In genomic region chr10:71729023-71729649, GRCh38 we compare ENCODE assay signal across 9 cellular contexts. TPM values are rescaled to one million over a fixed set of nuclear protein-coding genes. Genes with fewer than 3 reads are reported as not detected.
A peak's percentile ranks its signal among the peaks of the same experiment; 100 is the strongest.
DNase-seq lines count a peak whose midpoint lies in the region; ATAC-seq and TF ChIP-seq lines count a peak whose summit lies in the region.
"Had no signal": no experiment of that assay in that cellular context is flagged by ENCODE, and none has a peak within 500 bp of the region (broad histone marks: within the 10 kb centered on the region; RNA-seq: fewer than 3 reads in every experiment).

No MANE protein-coding gene starts in this region.

- no peaks in the 10 kb centered on the region for H3K27me3 ChIP-seq in upper lobe of right lung

- H3K27me3 Mint-ChIP-seq in activated CD8-positive, alpha-beta memory T cell treated with anti-CD3 and anti-CD28 coated beads, Interleukin-2, amount 10 ng/mL, durations not matched to agents 7 days and 5 days: no peaks in the 10 kb centered on the region
- H3K27me3 Mint-ChIP-seq in activated T-helper 1 cell treated with anti-CD3 and anti-CD28 coated beads, Interleukin-12 subunit alpha, Interleukin-12 subunit beta, Interleukin-2, Interleukin-4 antibody, amounts not matched to agents 30 ng/mL and 10 ng/mL and 1 ng/mL, durations not matched to agents 14 hours and 24 hours and 36 hours (ENCODE audit: insufficient read depth): no peaks in the 10 kb centered on the region

- intact Hi-C loops in activated T-helper 1 cell treated with anti-CD3 and anti-CD28 coated beads, Interleukin-12 subunit alpha, Interleukin-12 subunit beta, Interleukin-2, Interleukin-4 antibody, amounts not matched to agents 30 ng/mL and 10 ng/mL and 1 ng/mL, durations not matched to agents 14 hours and 24 hours and 36 hours (cut with micrococcal nuclease): loop anchor here (10.0 kb wide), 1 partner anchor 356 kb away; the partner anchor contains the start of gene SPOCK2
- intact Hi-C loops in upper lobe of right lung (cut with DNase I): no loop called here

- no peak overlapping the region for H3K4me3 Mint-ChIP-seq in activated CD8-positive, alpha-beta memory T cell treated with anti-CD3 and anti-CD28 coated beads, Interleukin-2, amount 10 ng/mL, durations not matched to agents 7 days and 5 days
- no peak overlapping the region for H3K4me3 Mint-ChIP-seq in activated T-helper 1 cell treated with anti-CD3 and anti-CD28 coated beads, Interleukin-12 subunit alpha, Interleukin-12 subunit beta, Interleukin-2, Interleukin-4 antibody, amounts not matched to agents 30 ng/mL and 10 ng/mL and 1 ng/mL, durations not matched to agents 14 hours and 24 hours and 36 hours

- no peaks in the 10 kb centered on the region for H3K36me3 ChIP-seq in upper lobe of right lung

- H3K9me3 Mint-ChIP-seq in activated CD8-positive, alpha-beta memory T cell treated with anti-CD3 and anti-CD28 coated beads, Interleukin-2, amount 10 ng/mL, durations not matched to agents 7 days and 5 days (ENCODE audit: low read depth): no peaks in the 10 kb centered on the region
- no peaks in the 10 kb centered on the region for H3K9me3 Mint-ChIP-seq in activated T-helper 1 cell treated with anti-CD3 and anti-CD28 coated beads, Interleukin-12 subunit alpha, Interleukin-12 subunit beta, Interleukin-2, Interleukin-4 antibody, amounts not matched to agents 30 ng/mL and 10 ng/mL and 1 ng/mL, durations not matched to agents 14 hours and 24 hours and 36 hours

- CTCF ChIA-PET in activated CD8-positive, alpha-beta memory T cell treated with anti-CD3 and anti-CD28 coated beads, Interleukin-2, amount 10 ng/mL, durations not matched to agents 7 days and 5 days (lab: Charles Lee): interaction anchor here (1.0 to 7.3 kb wide), 10 partner anchors 11 to 83 kb away, joined by 3 to 55 read pairs (median 30); partner anchors contain the start of gene VSIR

- peak overlapping the region; percentile 86 for H3K27ac ChIP-seq in upper lobe of right lung
- H3K27ac ChIP-seq: parathyroid adenoma had no signal

- peaks cover 39% of the 10 kb centered on the region for H3K4me1 ChIP-seq in upper lobe of right lung

- no peak for TF ChIP-seq CTCF in upper lobe of right lung (IDR thresholded peaks at IDR 0.05)

- H3K36me3 Mint-ChIP-seq in activated CD8-positive, alpha-beta memory T cell treated with anti-CD3 and anti-CD28 coated beads, Interleukin-2, amount 10 ng/mL, durations not matched to agents 7 days and 5 days: no peaks in the 10 kb centered on the region
- peaks cover 2% of the 10 kb centered on the region for H3K36me3 Mint-ChIP-seq in activated T-helper 1 cell treated with anti-CD3 and anti-CD28 coated beads, Interleukin-12 subunit alpha, Interleukin-12 subunit beta, Interleukin-2, Interleukin-4 antibody, amounts not matched to agents 30 ng/mL and 10 ng/mL and 1 ng/mL, durations not matched to agents 14 hours and 24 hours and 36 hours (ENCODE audit: low read depth)

- peak overlapping the region; percentile 96 for H3K27ac Mint-ChIP-seq in activated CD8-positive, alpha-beta memory T cell treated with anti-CD3 and anti-CD28 coated beads, Interleukin-2, amount 10 ng/mL, durations not matched to agents 7 days and 5 days
- H3K27ac Mint-ChIP-seq in activated T-helper 1 cell treated with anti-CD3 and anti-CD28 coated beads, Interleukin-12 subunit alpha, Interleukin-12 subunit beta, Interleukin-2, Interleukin-4 antibody, amounts not matched to agents 30 ng/mL and 10 ng/mL and 1 ng/mL, durations not matched to agents 14 hours and 24 hours and 36 hours: peak overlapping the region; percentile 99

- H3K4me1 Mint-ChIP-seq in activated CD8-positive, alpha-beta memory T cell treated with anti-CD3 and anti-CD28 coated beads, Interleukin-2, amount 10 ng/mL, durations not matched to agents 7 days and 5 days: peaks cover 88% of the 10 kb centered on the region
- peaks cover 68% of the 10 kb centered on the region for H3K4me1 Mint-ChIP-seq in activated T-helper 1 cell treated with anti-CD3 and anti-CD28 coated beads, Interleukin-12 subunit alpha, Interleukin-12 subunit beta, Interleukin-2, Interleukin-4 antibody, amounts not matched to agents 30 ng/mL and 10 ng/mL and 1 ng/mL, durations not matched to agents 14 hours and 24 hours and 36 hours (ENCODE audit: low read depth)

- H3K4me3 ChIP-seq in upper lobe of right lung: no peak overlapping the region

- no peaks in the 10 kb centered on the region for H3K9me3 ChIP-seq in upper lobe of right lung

- no peak for DNase-seq in activated CD8-positive, alpha-beta memory T cell treated with anti-CD3 and anti-CD28 coated beads, Interleukin-2, amount 10 ng/mL, durations not matched to agents 7 days and 5 days
- DNase-seq in activated CD8-positive, alpha-beta memory T cell treated with anti-CD3 and anti-CD28 coated beads, Interleukin-2, amount 50 U/mL, for 4 hours: no peak
- no peak for DNase-seq in activated T-helper 1 cell treated with anti-CD3 and anti-CD28 coated beads, Interleukin-12 subunit alpha, Interleukin-12 subunit beta, Interleukin-2, Interleukin-4 antibody, amounts not matched to agents 30 ng/mL and 10 ng/mL and 1 ng/mL, durations not matched to agents 14 hours and 24 hours and 36 hours (ENCODE audit: low spot score)
- DNase-seq in left kidney (ENCODE audit: low read depth, low spot score): peak; percentile 77
- DNase-seq in upper lobe of right lung: peak; percentile 79
- DNase-seq in activated gamma-delta T cell (lab: John Stamatoyannopoulos, UW): no peak
- no peak for DNase-seq in DMS53 treated with DMSO at 0.1 percent for 48 hours (lab: John Stamatoyannopoulos, UW; ENCODE audit: unreplicated experiment)
- DNase-seq in HCEC 1CT: no peak

- ATAC-seq in activated CD8-positive, alpha-beta memory T cell treated with anti-CD3 and anti-CD28 coated beads, Interleukin-2, amount 10 ng/mL, durations not matched to agents 7 days and 5 days: no peak
- ATAC-seq in upper lobe of right lung: peak; percentile 58

RNA-seq across cellular contexts. Expression of gene C10orf105, which starts 9.6 kb away (rescaled TPM):
- under 1 TPM; 0.18 to 0.26 TPM for total RNA-seq in activated CD8-positive, alpha-beta memory T cell treated with anti-CD3 and anti-CD28 coated beads, Interleukin-2, amount 10 ng/mL, durations not matched to agents 7 days and 5 days
- total RNA-seq in activated T-helper 1 cell treated with anti-CD3 and anti-CD28 coated beads, Interleukin-12 subunit alpha, Interleukin-12 subunit beta, Interleukin-2, Interleukin-4 antibody, amounts not matched to agents 30 ng/mL and 10 ng/mL and 1 ng/mL, durations not matched to agents 14 hours and 24 hours and 36 hours: 0.18 and 0.32 TPM in 2 replicates
- 0.52 TPM for total RNA-seq in upper lobe of right lung

RNA-seq across cellular contexts. Expression of gene VSIR, which starts 44.2 kb away (rescaled TPM):
- total RNA-seq in activated CD8-positive, alpha-beta memory T cell treated with anti-CD3 and anti-CD28 coated beads, Interleukin-2, amount 10 ng/mL, durations not matched to agents 7 days and 5 days: 10 to 100 TPM; 37.8 to 68.4 TPM
- total RNA-seq in activated T-helper 1 cell treated with anti-CD3 and anti-CD28 coated beads, Interleukin-12 subunit alpha, Interleukin-12 subunit beta, Interleukin-2, Interleukin-4 antibody, amounts not matched to agents 30 ng/mL and 10 ng/mL and 1 ng/mL, durations not matched to agents 14 hours and 24 hours and 36 hours: 114 and 115 TPM in 2 replicates
- 128 TPM for total RNA-seq in upper lobe of right lung

Comparison
In these comparisons a context has a peak if more than half of its experiments do, and no peak if none do; other contexts are left out.
1. DNase-seq: peak in left kidney (single experiment) and upper lobe of right lung (single experiment); none in activated CD8-positive, alpha-beta memory T cell treated with anti-CD3 and anti-CD28 coated beads, Interleukin-2, amount 10 ng/mL, durations not matched to agents 7 days and 5 days (single experiment), activated CD8-positive, alpha-beta memory T cell treated with anti-CD3 and anti-CD28 coated beads, Interleukin-2, amount 50 U/mL, for 4 hours (single experiment), activated T-helper 1 cell treated with anti-CD3 and anti-CD28 coated beads, Interleukin-12 subunit alpha, Interleukin-12 subunit beta, Interleukin-2, Interleukin-4 antibody, amounts not matched to agents 30 ng/mL and 10 ng/mL and 1 ng/mL, durations not matched to agents 14 hours and 24 hours and 36 hours (single experiment), activated gamma-delta T cell (single experiment), DMS53 treated with DMSO at 0.1 percent for 48 hours (single experiment) and HCEC 1CT (single experiment).